Comparison of ENCODE assay signal across 23 cellular contexts in the genomic region with DNA sequence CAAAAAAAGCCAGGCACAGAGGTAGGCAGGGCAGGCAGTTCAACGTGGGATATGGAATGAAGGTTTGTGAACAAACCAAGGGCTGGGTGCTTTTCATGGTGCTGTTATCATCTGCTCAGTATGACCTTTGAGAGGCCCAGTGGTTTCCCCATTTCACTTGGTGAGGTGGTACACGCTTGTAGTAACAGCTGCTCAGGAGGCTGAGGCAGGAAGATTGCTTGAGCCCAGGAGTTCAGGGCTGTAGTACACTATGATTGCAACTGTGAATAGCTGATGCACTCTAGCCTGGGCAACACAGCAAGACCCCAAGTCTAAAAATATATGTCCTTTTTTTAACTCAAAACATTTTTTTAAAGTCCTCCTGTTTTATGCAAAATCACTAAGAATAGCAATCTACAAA.
"Had no signal": no experiment of that assay in that cellular context is flagged by ENCODE, and none has a peak within 500 bp of the region (broad histone marks: within the 10 kb centered on the region; RNA-seq: fewer than 3 reads in every experiment).

No MANE protein-coding gene starts in this region.

- ATAC-seq: activated T-cell treated with anti-CD3 and anti-CD28 coated beads, Interleukin-2, amount 50 U/mL, for 4 hours; body of pancreas; lower lobe of right lung; mucosa of descending colon; stimulated activated effector memory CD8-positive, alpha-beta T cell treated with anti-CD3 and anti-CD28 coated beads, Interleukin-12 subunit alpha, Interleukin-12 subunit beta, amount 100 ng/mL, for 72 hours; stimulated activated naive CD8-positive, alpha-beta T cell treated with anti-CD3 and anti-CD28 coated beads, Interleukin-15, amount 100 ng/mL, for 72 hours had no signal

- H3K27me3 ChIP-seq: body of pancreas, tibial artery had no signal

- H3K4me3 ChIP-seq: body of pancreas, lower lobe of right lung, mucosa of descending colon, tibial artery had no signal

- H3K9ac ChIP-seq: parathyroid adenoma had no signal

- H3K36me3 ChIP-seq: lower lobe of right lung, tibial artery, WERI-Rb-1 had no signal

- H3K9me3 ChIP-seq: body of pancreas, lower lobe of right lung, mucosa of descending colon, tibial artery had no signal

- H3K27ac ChIP-seq: body of pancreas, lower lobe of right lung, parathyroid adenoma, tibial artery, WERI-Rb-1 had no signal

- H3K79me2 ChIP-seq: parathyroid adenoma had no signal

- H3K4me1 ChIP-seq: body of pancreas, lower lobe of right lung, tibial artery had no signal

- FAIRE-seq: endometrium, kidney, TTC549, urothelium cell line had no signal

- DNase-seq: activated CD4-positive, alpha-beta T cell treated with anti-CD3 and anti-CD28 coated beads for 1 hour; activated naive CD4-positive, alpha-beta T cell treated with Interleukin-2 at 50 U/mL for 16 hours; activated T-cell treated with anti-CD3 and anti-CD28 coated beads, Interleukin-2, amount 50 U/mL, for 4 hours; body of pancreas; caudate nucleus; effector CD4-positive, alpha-beta T cell; foreskin fibroblast; kidney; lower lobe of right lung; mesendoderm; mucosa of descending colon; nephron progenitor cell; nucleus accumbens; right cardiac atrium; stimulated activated CD4-positive, alpha-beta T cell treated with anti-CD3 and anti-CD28 coated beads, Interleukin-2, amount 100 ng/mL, for 24 hours; stimulated activated naive CD8-positive, alpha-beta T cell treated with anti-CD3 and anti-CD28 coated beads, Interleukin-15, amount 100 ng/mL, for 72 hours; tibial artery; WERI-Rb-1 had no signal
